23 cellular contexts compared by ENCODE assay signal in genomic region chr3:12611117-12611516, GRCh38.
"Had no signal": no experiment of that assay in that cellular context is flagged by ENCODE, and none has a peak within 500 bp of the region (broad histone marks: within the 10 kb centered on the region; RNA-seq: fewer than 3 reads in every experiment).

No MANE protein-coding gene starts in this region.

- H3K4me3 ChIP-seq: dorsolateral prefrontal cortex, gastrocnemius medialis, heart left ventricle, left lung, lower lobe of right lung, prostate gland, right atrium auricular region, thoracic aorta, tibial nerve, upper lobe of right lung, uterus had no signal

- H3K4me1 ChIP-seq: gastrocnemius medialis, lower lobe of right lung, prostate gland, upper lobe of right lung, uterus had no signal

- H3K36me3 ChIP-seq: prostate gland, uterus had no signal

- H3K27ac Mint-ChIP-seq: stimulated activated naive B cell treated with anti-CD40 and anti-IgM and Interleukin-4, amounts not matched to agents 10 μg/mL and 1 μg/mL and 100 μg/mL, for 72 hours; stimulated activated naive CD8-positive, alpha-beta T cell treated with anti-CD3 and anti-CD28 coated beads, Interleukin-15, Interleukin-2, amounts not matched to agents 100 ng/mL and 50 ng/mL, for 24 hours had no signal

- DNase-seq: dorsolateral prefrontal cortex; effector CD4-positive, alpha-beta T cell; foreskin fibroblast; gastrocnemius medialis; heart left ventricle; hippocampal formation; left cardiac atrium; left lung; lower lobe of right lung; naive thymus-derived CD8-positive, alpha-beta T cell; nephron progenitor cell; nucleus accumbens; small intestine; stimulated activated CD4-positive, alpha-beta T cell treated with anti-CD3 and anti-CD28 coated beads, Interleukin-15, amount 100 ng/mL, for 24 hours; stimulated activated CD4-positive, alpha-beta T cell treated with anti-CD3 and anti-CD28 coated beads, Interleukin-2, amount 100 ng/mL, for 48 hours; stimulated activated naive B cell treated with anti-CD40 and anti-IgM and Interleukin-4, amounts not matched to agents 10 μg/mL and 1 μg/mL and 100 μg/mL, for 72 hours; upper lobe of right lung; uterus had no signal

- H3K27ac ChIP-seq: dorsolateral prefrontal cortex, gastrocnemius medialis, heart left ventricle, left lung, lower lobe of right lung, prostate gland, right atrium auricular region, thoracic aorta, tibial nerve, upper lobe of right lung, uterus had no signal

- ATAC-seq: left cardiac atrium; left lung; lower lobe of right lung; naive thymus-derived CD8-positive, alpha-beta T cell; stimulated activated naive B cell treated with anti-CD40 and anti-IgM and Interleukin-4, amounts not matched to agents 10 μg/mL and 1 μg/mL and 100 μg/mL, for 72 hours; upper lobe of right lung had no signal

- H3K9me3 Mint-ChIP-seq: naive thymus-derived CD8-positive, alpha-beta T cell; nephron progenitor cell; stimulated activated naive B cell treated with anti-CD40 and anti-IgM and Interleukin-4, amounts not matched to agents 10 μg/mL and 1 μg/mL and 100 μg/mL, for 72 hours; stimulated activated naive CD8-positive, alpha-beta T cell treated with anti-CD3 and anti-CD28 coated beads, Interleukin-15, Interleukin-2, amounts not matched to agents 100 ng/mL and 50 ng/mL, for 24 hours had no signal

- H3K4me3 Mint-ChIP-seq: naive thymus-derived CD8-positive, alpha-beta T cell; nephron progenitor cell; stimulated activated naive B cell treated with anti-CD40 and anti-IgM and Interleukin-4, amounts not matched to agents 10 μg/mL and 1 μg/mL and 100 μg/mL, for 72 hours; stimulated activated naive CD8-positive, alpha-beta T cell treated with anti-CD3 and anti-CD28 coated beads, Interleukin-15, Interleukin-2, amounts not matched to agents 100 ng/mL and 50 ng/mL, for 24 hours had no signal

- H3K27me3 ChIP-seq: dorsolateral prefrontal cortex, gastrocnemius medialis, heart left ventricle, left lung, right atrium auricular region, tibial nerve, upper lobe of right lung, uterus had no signal

- H3K27me3 Mint-ChIP-seq: naive thymus-derived CD8-positive, alpha-beta T cell; stimulated activated naive B cell treated with anti-CD40 and anti-IgM and Interleukin-4, amounts not matched to agents 10 μg/mL and 1 μg/mL and 100 μg/mL, for 72 hours; stimulated activated naive CD8-positive, alpha-beta T cell treated with anti-CD3 and anti-CD28 coated beads, Interleukin-15, Interleukin-2, amounts not matched to agents 100 ng/mL and 50 ng/mL, for 24 hours had no signal

- H3K9me3 ChIP-seq: gastrocnemius medialis, heart left ventricle, left lung, lower lobe of right lung, prostate gland, right atrium auricular region, thoracic aorta, tibial nerve, upper lobe of right lung, uterus had no signal
